19 cellular contexts compared by ENCODE assay signal in genomic region chr10:119677904-119678755, GRCh38. TPM values are rescaled to one million over a fixed set of nuclear protein-coding genes. Genes with fewer than 3 reads are reported as not detected.
A peak's percentile ranks its signal among the peaks of the same experiment; 100 is the strongest.
DNase-seq lines count a peak whose midpoint lies in the region; ATAC-seq and TF ChIP-seq lines count a peak whose summit lies in the region.
"Had no signal": no experiment of that assay in that cellular context is flagged by ENCODE, and none has a peak within 500 bp of the region (broad histone marks: within the 10 kb centered on the region; RNA-seq: fewer than 3 reads in every experiment).

No MANE protein-coding gene starts in this region.

- H3K79me2 ChIP-seq in osteoblast (ENCODE audit: insufficient read depth, low read length), result peaks cover 19% of the 10 kb centered on the region

- TF ChIP-seq POLR2A in IMR-90 (IDR thresholded peaks at IDR 0.05; ENCODE audit: low read depth, low read length), result no peak

- H4K8ac ChIP-seq in IMR-90 (ENCODE audit: low read depth in 2 of 2, low read length in 2 of 2), result no peak overlapping the region

- H2AFZ ChIP-seq in IMR-90 (replicated peaks; ENCODE audit: low read length, poor library complexity), result no peak overlapping the region
- H2AFZ ChIP-seq in osteoblast (ENCODE audit: low read length), result no peak overlapping the region

- H3K18ac ChIP-seq in IMR-90 (ENCODE audit: low read depth, low read length), result no peak overlapping the region

- H4K20me1 ChIP-seq in IMR-90 (ENCODE audit: insufficient read depth, low read length) (peaks cover 42% of the 10 kb centered on the region), osteoblast (ENCODE audit: insufficient read depth, low read length) (peaks cover 19% of the 10 kb centered on the region)

- in situ Hi-C loops in IMR-90 (cut with MboI; ENCODE audit: low sequenced_read_pairs), result no loop called here

- H3K4me3 ChIP-seq in IMR-90 (ENCODE audit: insufficient read depth, low read depth, low read length), result no peak overlapping the region
- no peak overlapping the region for H3K4me3 ChIP-seq in osteoblast (ENCODE audit: insufficient read depth, low read length)
- H3K4me3 ChIP-seq: pancreas had no signal

- H3K9ac ChIP-seq in IMR-90 (ENCODE audit: low read depth, low read length), result no peak overlapping the region

- H2AK5ac ChIP-seq in IMR-90 (ENCODE audit: low read depth, low read length), result 0 out of 2 replicates have a peak overlapping the region, but pooled peaks have one; percentile 39

- H2BK120ac ChIP-seq in IMR-90 (ENCODE audit: low read depth, low read length), result no peak overlapping the region; the same call in 1 of the 2 replicates

- dilution Hi-C loops in IMR-90 (cut with HindIII; ENCODE audit: low sequenced_read_pairs, unreplicated experiment), result no loop called here

- H3K4ac ChIP-seq in IMR-90 (ENCODE audit: low read depth, low read length), result peak overlapping the region; percentile 29; the same call in 1 of the 2 replicates

- ATAC-seq in IMR-90 (ENCODE audit: low read depth), result no peak
- ATAC-seq in HG02571 (IDR thresholded peaks at IDR 0.05; ENCODE audit: unreplicated experiment), result no peak
- ATAC-seq: left colon; pancreas; stimulated activated memory B cell treated with anti-CD40 and anti-IgM and Interleukin-4, amounts not matched to agents 10 μg/mL and 1 μg/mL and 100 μg/mL, for 72 hours had no signal

- no peak overlapping the region for H4K5ac ChIP-seq in IMR-90 (ENCODE audit: low read depth, low read length)

- intact Hi-C loops in IMR-90 (cut with micrococcal nuclease), result no loop called here

- peak overlapping the region; percentile 48 for H2AK9ac ChIP-seq in IMR-90 (replicated peaks; ENCODE audit: low read depth, low read length, poor library complexity)

- peaks cover 33 to 50% of the 10 kb centered on the region in 2 experiments for H3K79me1 ChIP-seq in IMR-90 (ENCODE audit: low read depth in 1 of 2, low read length in 2 of 2)

- peak; percentile 70 for DNase-seq in A172 (ENCODE audit: low spot score)
- no peak for DNase-seq in IMR-90
- no peak for DNase-seq in epithelial cell of prostate (ENCODE audit: low read depth, low spot score)
- DNase-seq in osteoblast (ENCODE audit: insufficient read length, low spot score, missing footprints), result no peak
- DNase-seq in SKM-1 (lab: John Stamatoyannopoulos, UW; ENCODE audit: unreplicated experiment), result no peak
- no peak for DNase-seq in NCI-H2227 (lab: John Stamatoyannopoulos, UW; ENCODE audit: unreplicated experiment)
- no peak for DNase-seq in cortex of kidney (lab: John Stamatoyannopoulos, UW)
- DNase-seq: activated gamma-delta T cell; COR-L47; hypothalamus; KG1; left colon; NCI-H1417 treated with DMSO at 0.1 percent for 48 hours; pancreas; stimulated activated CD4-positive, alpha-beta T cell treated with anti-CD3 and anti-CD28 coated beads, Interleukin-12 subunit alpha, Interleukin-12 subunit beta, amount 100 ng/mL, for 4 hours; T1000 had no signal

- POLR2A ChIA-PET in IMR-90 (lab: Charles Lee; ENCODE audit: unreplicated experiment), result interaction anchor here (0.6 kb wide), 1 partner anchor 196 kb away, joined by 3 read pairs; no protein-coding TSS in a partner anchor

- H2BK20ac ChIP-seq in IMR-90 (ENCODE audit: low read depth, low read length), result no peak overlapping the region

- H2BK15ac ChIP-seq in IMR-90 (ENCODE audit: low read depth, low read length), result no peak overlapping the region

- no peak for TF ChIP-seq RAD21 in IMR-90 (IDR thresholded peaks at IDR 0.05; ENCODE audit: low read length)

- H3K14ac ChIP-seq in IMR-90 (replicated peaks; ENCODE audit: low read depth, low read length), result peak overlapping the region; percentile 75; the same call in 1 of the 2 replicates

- H3K56ac ChIP-seq in IMR-90 (ENCODE audit: extremely low read depth, insufficient read depth, low read length), result no peak overlapping the region; the same call in 1 of the 2 replicates

- CTCF ChIA-PET in IMR-90 (lab: Yijun Ruan, JAX), result no interaction called here

- TF ChIP-seq CTCF in IMR-90 (conservative IDR thresholded peaks at IDR 0.05; ENCODE audit: low read depth, low read length), result no peak
- TF ChIP-seq CTCF in osteoblast (IDR thresholded peaks at IDR 0.05; ENCODE audit: extremely low read depth, low read depth, low read length), result no peak

- BruUV-seq in IMR-90 (replicated peaks; lab: Mats Ljungman, UMichigan), result no TSS peak

- H2BK5ac ChIP-seq in IMR-90 (ENCODE audit: low read depth, low read length, poor library complexity, severe bottlenecking), result peak overlapping the region; percentile 42

- H3K4me2 ChIP-seq in IMR-90 (ENCODE audit: low read depth, low read length) (no peak overlapping the region), osteoblast (ENCODE audit: insufficient read depth, low read length) (no peak overlapping the region)

- H3K27ac ChIP-seq in IMR-90 (ENCODE audit: insufficient read depth, low read length), result no peak overlapping the region
- peak overlapping the region; percentile 99 for H3K27ac ChIP-seq in epithelial cell of prostate
- H3K27ac ChIP-seq in osteoblast (ENCODE audit: low read depth, low read length), result peak overlapping the region; percentile 74
- H3K27ac ChIP-seq: HL-60, pancreas had no signal

- H3K36me3 ChIP-seq in IMR-90 (ENCODE audit: control insufficient read depth, insufficient read depth, low read length) (peaks cover 35% of the 10 kb centered on the region), osteoblast (ENCODE audit: insufficient read depth, low read length) (peaks cover 41% of the 10 kb centered on the region)

- peak overlapping the region; percentile 73; the same call in 1 of the 2 replicates for H3K23ac ChIP-seq in IMR-90 (ENCODE audit: low read depth, low read length)

- H3K9me1 ChIP-seq in IMR-90 (ENCODE audit: insufficient read depth, low read length), result peaks cover 27% of the 10 kb centered on the region

- no peak overlapping the region for H4K91ac ChIP-seq in IMR-90 (ENCODE audit: insufficient read depth, low read depth, low read length)

- WGBS in IMR-90 (ENCODE audit: extremely low coverage in 2 of 2, insufficient read length in 1 of 2), 2 experiments, result 94% methylated on average over 8 of the region's 13 CpGs; no CpG with 5 or more reads in 1 of the 2 experiments

- peaks cover 17% of the 10 kb centered on the region for H3K4me1 ChIP-seq in IMR-90 (ENCODE audit: control insufficient read depth, insufficient read depth, low read length)
- peaks cover 46% of the 10 kb centered on the region for H3K4me1 ChIP-seq in osteoblast (ENCODE audit: insufficient read depth, low read length)
- H3K4me1 ChIP-seq: pancreas had no signal

- H3K9me3 ChIP-seq in IMR-90 (ENCODE audit: control insufficient read depth, insufficient read depth, low read length) (no peaks in the 10 kb centered on the region), osteoblast (ENCODE audit: low read depth, low read length) (no peaks in the 10 kb centered on the region)
- H3K9me3 ChIP-seq: pancreas had no signal

- H3K27me3 ChIP-seq in IMR-90 (ENCODE audit: control insufficient read depth, insufficient read depth, low read length) (no peaks in the 10 kb centered on the region), osteoblast (ENCODE audit: insufficient read depth, low read length) (no peaks in the 10 kb centered on the region)
- H3K27me3 ChIP-seq: pancreas had no signal

TF ChIP-seq in IMR-90, 13 proteins besides CTCF, POLR2A, EP300 and RAD21:
- TF ChIP-seq BHLHE40 (IDR thresholded peaks at IDR 0.05; ENCODE audit: low read depth, low read length) (no peak), RFX5 (IDR thresholded peaks at IDR 0.05; ENCODE audit: low read depth, low read length) (no peak), CEBPB (IDR thresholded peaks at IDR 0.05; ENCODE audit: low read depth, low read length) (no peak), FOS (IDR thresholded peaks at IDR 0.05; ENCODE audit: low read depth, low read length) (no peak), CHD1 (IDR thresholded peaks at IDR 0.05; ENCODE audit: low read depth, low read length) (no peak), USF2 (IDR thresholded peaks at IDR 0.05; ENCODE audit: low read depth, low read length) (no peak), MAZ (IDR thresholded peaks at IDR 0.05; ENCODE audit: borderline replicate concordance, low read depth, low read length) (no peak), MAFK (IDR thresholded peaks at IDR 0.05; ENCODE audit: low read depth, low read length) (no peak), NFE2L2 (IDR thresholded peaks at IDR 0.05; ENCODE audit: low read depth, low read length) (no peak), MXI1 (IDR thresholded peaks at IDR 0.05; ENCODE audit: borderline replicate concordance, low read depth, low read length) (no peak), ELK1 (IDR thresholded peaks at IDR 0.05; ENCODE audit: borderline replicate concordance, low read depth, low read length) (no peak)

RNA-seq across cellular contexts. Expression of gene BAG3, which starts 26.9 kb away (rescaled TPM):
- total RNA-seq in A172 (2014; rRNA removed; shearing (Covaris generic)), result 31.0 and 39.8 TPM in 2 replicates
- 5.4 and 5.8 TPM in 2 replicates for total RNA-seq in IMR-90 (2012; rRNA removed)
- 38.4 and 42.5 TPM in 2 replicates for polyA plus RNA-seq in IMR-90 (2012; rRNA removed)
- 32.2 and 47.6 TPM in 2 replicates for polyA plus RNA-seq in IMR-90 (2012; cell fraction: cytosol; rRNA removed)
- 21.0 and 35.9 TPM in 2 replicates for polyA plus RNA-seq in IMR-90 (2012; cell fraction: nucleus; rRNA removed; ENCODE audit: low replicate concordance)
- total RNA-seq in osteoblast, result 12.7 TPM in 2 replicates

RNA-seq across cellular contexts. Expression of gene INPP5F, which starts 47.7 kb away (rescaled TPM):
- 23.5 and 33.2 TPM in 2 replicates for total RNA-seq in A172 (2014; rRNA removed; shearing (Covaris generic))
- total RNA-seq in IMR-90 (2012; rRNA removed) (29.6 and 35.3 TPM in 2 replicates), osteoblast (10.9 and 11.2 TPM in 2 replicates)
- polyA plus RNA-seq in IMR-90 (2012; rRNA removed), result 16.3 and 19.0 TPM in 2 replicates
- 4.7 and 7.0 TPM in 2 replicates for polyA plus RNA-seq in IMR-90 (2012; cell fraction: cytosol; rRNA removed)
- 3.1 and 20.5 TPM in 2 replicates for polyA plus RNA-seq in IMR-90 (2012; cell fraction: nucleus; rRNA removed; ENCODE audit: low replicate concordance)
